Comparison of ENCODE assay signal across 8 cellular contexts in genomic region chr9:133375116-133375723, GRCh38. TPM values are rescaled to one million over a fixed set of nuclear protein-coding genes. Genes with fewer than 3 reads are reported as not detected.
DNase-seq lines count a peak whose midpoint lies in the region; ATAC-seq and TF ChIP-seq lines count a peak whose summit lies in the region.

No MANE protein-coding gene starts in this region.

- H3K9me3 ChIP-seq in OCI-LY3 (ENCODE audit: insufficient read depth, low read length) (no peaks in the 10 kb centered on the region), lung (ENCODE audit: control insufficient read depth in 2 of 2, insufficient read depth in 1 of 2, low read length in 1 of 2) (no peaks in the 10 kb centered on the region)

- H3K4me1 ChIP-seq in OCI-LY3 (ENCODE audit: low read length) (peaks cover 11% of the 10 kb centered on the region; the same call in 1 of the 2 replicates), lung (ENCODE audit: control insufficient read depth in 2 of 2, insufficient read depth in 2 of 2, low read length in 2 of 2) (peaks cover 6 to 12% of the 10 kb centered on the region in 2 donors)

- peak overlapping the region; percentile 99 for H3K4me3 Mint-ChIP-seq in type B pancreatic cell

- no peak overlapping the region for H2AFZ ChIP-seq in OCI-LY3 (ENCODE audit: low read depth, low read length)

- peak overlapping the region; percentile 99 for H3K27ac Mint-ChIP-seq in type B pancreatic cell

- peaks cover 56% of the 10 kb centered on the region for H3K79me2 ChIP-seq in OCI-LY3 (ENCODE audit: low read length)

- H3K4me2 ChIP-seq in OCI-LY3 (ENCODE audit: low read length): peak overlapping the region; percentile 63

- H3K27ac ChIP-seq in OCI-LY3 (ENCODE audit: low read length): peak overlapping the region; percentile 60
- H3K27ac ChIP-seq in lung (ENCODE audit: low read depth in 1 of 2, low read length in 1 of 2): peak overlapping the region; percentile 95 to 96

- H3K27me3 Mint-ChIP-seq in type B pancreatic cell: no peaks in the 10 kb centered on the region

- peak; percentile 6 for ATAC-seq in HG02763 (IDR thresholded peaks at IDR 0.05; ENCODE audit: unreplicated experiment)
- no peak for ATAC-seq in lung (ENCODE audit: insufficient read depth, low FRiP score)
- no peak for ATAC-seq in activated CD4-positive, CD25-positive, alpha-beta regulatory T cell treated with anti-CD3 and anti-CD28 coated beads, Interleukin-2, amount 50 U/mL, for 24 hours

- peaks cover 43% of the 10 kb centered on the region for H4K20me1 ChIP-seq in OCI-LY3 (ENCODE audit: insufficient read depth, low read length)

- H3K27me3 ChIP-seq in OCI-LY3 (ENCODE audit: low read depth, low read length): no peaks in the 10 kb centered on the region
- H3K27me3 ChIP-seq in lung (ENCODE audit: control insufficient read depth, insufficient read depth): no peaks in the 10 kb centered on the region

- TF ChIP-seq CTCF in OCI-LY3 (IDR thresholded peaks at IDR 0.05; ENCODE audit: low read depth, low read length) (peak; percentile 38; the same call in 1 of the 2 replicates), cardiac fibroblast (IDR thresholded peaks at IDR 0.05; ENCODE audit: low read depth, low read length) (no peak), lung (IDR thresholded peaks at IDR 0.05; ENCODE audit: control extremely low read depth, extremely low read depth) (no peak), type B pancreatic cell (conservative IDR thresholded peaks at IDR 0.05) (no peak)

- H3K4me3 ChIP-seq in OCI-LY3 (ENCODE audit: low read length) (peak overlapping the region; percentile 93), cardiac fibroblast (replicated peaks in 1 of 2; ENCODE audit: low read depth in 2 of 2, low read length in 2 of 2) (peak overlapping the region; percentile 87), lung (peak overlapping the region; percentile 87)

- 0% methylated on average over 31 to 39 of the region's 39 CpGs for WGBS in lung, 2 donors

- H3K9me3 Mint-ChIP-seq in type B pancreatic cell: no peaks in the 10 kb centered on the region

- H3K36me3 ChIP-seq in OCI-LY3 (replicated peaks; ENCODE audit: low read depth, low read length) (peaks cover 25% of the 10 kb centered on the region), lung (ENCODE audit: control insufficient read depth in 2 of 2, insufficient read depth in 2 of 2, low read length in 2 of 2) (peaks cover 0 to 5% of the 10 kb centered on the region in 2 donors)

- peaks cover 31% of the 10 kb centered on the region for H3K4me1 Mint-ChIP-seq in type B pancreatic cell (ENCODE audit: unreplicated experiment)

- peak; percentile 17 for DNase-seq in stimulated activated CD4-positive, alpha-beta T cell treated with anti-CD3 and anti-CD28 coated beads, Interleukin-4, amount 100 ng/mL, for 24 hours
- no peak for DNase-seq in stimulated activated CD4-positive, alpha-beta T cell treated with anti-CD3 and anti-CD28 coated beads, Interleukin-4, amount 100 ng/mL, for 4 hours
- DNase-seq in cardiac fibroblast (ENCODE audit: low read depth in 2 of 2) (peak; percentile 39 to 61), lung (ENCODE audit: low spot score) (peak; percentile 39), type B pancreatic cell (ENCODE audit: extremely low spot score, unreplicated experiment) (no peak)

- H3K36me3 Mint-ChIP-seq in type B pancreatic cell: peaks cover 14% of the 10 kb centered on the region

- H3K9ac ChIP-seq in OCI-LY3 (ENCODE audit: low read length): peak overlapping the region; percentile 99

RNA-seq across cellular contexts. Expression of gene SURF4, which starts 0.6 kb away (rescaled TPM):
- 100 to 1,000 TPM; 144 to 222 TPM for total RNA-seq in lung
- polyA plus RNA-seq in lung: 100 to 1,000 TPM in 1 of 2 donors, 10 to 100 TPM in 1; 87.4 to 204 TPM
- total RNA-seq in type B pancreatic cell (ENCODE audit: low replicate concordance): 173 and 224 TPM in 2 replicates

RNA-seq across cellular contexts. Expression of gene STKLD1, which starts 0.9 kb away (rescaled TPM):
- total RNA-seq in lung: 1 to 10 TPM in 1 of 2 donors, under 1 TPM in 1; 0.82 to 1.4 TPM
- polyA plus RNA-seq in lung: 1 to 10 TPM in 1 of 2 donors, under 1 TPM in 1; 0.40 to 3.1 TPM
- total RNA-seq in type B pancreatic cell (ENCODE audit: low replicate concordance): 1.00 and 3.9 TPM in 2 replicates

RNA-seq across cellular contexts. Expression of gene SURF2, which starts 18.9 kb away (rescaled TPM):
- total RNA-seq in lung (10 to 100 TPM; 11.7 to 30.3 TPM), type B pancreatic cell (ENCODE audit: low replicate concordance) (21.3 and 23.5 TPM in 2 replicates)
- 10 to 100 TPM; 24.1 to 50.1 TPM for polyA plus RNA-seq in lung

RNA-seq across cellular contexts. Expression of gene SURF1, which starts 18.9 kb away (rescaled TPM):
- total RNA-seq in lung (10 to 100 TPM; 14.2 to 41.7 TPM), type B pancreatic cell (ENCODE audit: low replicate concordance) (40.8 and 46.9 TPM in 2 replicates)
- 10 to 100 TPM; 73.9 to 75.3 TPM for polyA plus RNA-seq in lung

RNA-seq across cellular contexts. Expression of gene RPL7A, which starts 27.2 kb away (rescaled TPM):
- total RNA-seq in lung (1,000 to 10,000 TPM; 1,412 to 1,708 TPM), type B pancreatic cell (ENCODE audit: low replicate concordance) (2,442 and 2,715 TPM in 2 replicates)
- 1,000 to 10,000 TPM; 2,527 to 3,573 TPM for polyA plus RNA-seq in lung

Comparison
In these comparisons a context has a peak if more than half of its experiments do, and no peak if none do; other contexts are left out.
1. DNase-seq: peak in stimulated activated CD4-positive, alpha-beta T cell treated with anti-CD3 and anti-CD28 coated beads, Interleukin-4, amount 100 ng/mL, for 24 hours (single experiment), cardiac fibroblast (2 of 2) and lung (single experiment); none in stimulated activated CD4-positive, alpha-beta T cell treated with anti-CD3 and anti-CD28 coated beads, Interleukin-4, amount 100 ng/mL, for 4 hours (0 of 2) and type B pancreatic cell (single experiment).
2. Peak in every context shown above with its lines, with median percentiles within 50 percentile points of each other: H3K4me3 ChIP-seq.